In genomic region chr1:6298940-6299465, GRCh38 we compare ENCODE assay signal across 22 cellular contexts. TPM values are rescaled to one million over a fixed set of nuclear protein-coding genes. Genes with fewer than 3 reads are reported as not detected.
"Had no signal": no experiment of that assay in that cellular context is flagged by ENCODE, and none has a peak within 500 bp of the region (broad histone marks: within the 10 kb centered on the region; RNA-seq: fewer than 3 reads in every experiment).

No MANE protein-coding gene starts in this region.

- H3K27ac Mint-ChIP-seq: activated CD4-positive, alpha-beta T cell treated with anti-CD3 and anti-CD28 coated beads, Interleukin-2, amount 10 ng/mL, durations not matched to agents 24 days and 14 days; activated CD8-positive, alpha-beta T cell treated with anti-CD3 and anti-CD28 coated beads for 36 hours; activated naive CD4-positive, alpha-beta T cell treated with anti-CD3 and anti-CD28 coated beads for 36 hours had no signal

- H3K4me3 ChIP-seq: colonic mucosa, gastrocnemius medialis, heart left ventricle, left ventricle myocardium inferior, sigmoid colon, thyroid gland had no signal

- H3K4me1 Mint-ChIP-seq: activated CD4-positive, alpha-beta T cell treated with anti-CD3 and anti-CD28 coated beads, Interleukin-2, amount 10 ng/mL, durations not matched to agents 24 days and 14 days; naive B cell had no signal

- H3K36me3 ChIP-seq: colonic mucosa, gastrocnemius medialis, left ventricle myocardium inferior, thyroid gland had no signal

- H3K27me3 Mint-ChIP-seq: activated CD4-positive, alpha-beta T cell treated with anti-CD3 and anti-CD28 coated beads, Interleukin-2, amount 10 ng/mL, durations not matched to agents 24 days and 14 days; activated CD8-positive, alpha-beta T cell treated with anti-CD3 and anti-CD28 coated beads for 36 hours; central memory CD8-positive, alpha-beta T cell; naive B cell had no signal

- H3K4me1 ChIP-seq: colonic mucosa, sigmoid colon, thyroid gland had no signal

- DNase-seq: activated CD4-positive, alpha-beta T cell treated with anti-CD3 and anti-CD28 coated beads, Interleukin-2, amount 10 ng/mL, durations not matched to agents 24 days and 14 days; activated CD8-positive, alpha-beta T cell treated with anti-CD3 and anti-CD28 coated beads for 36 hours; activated naive CD4-positive, alpha-beta T cell treated with anti-CD3 and anti-CD28 coated beads for 36 hours; activated T-cell treated with anti-CD3 and anti-CD28 coated beads, Interleukin-2, amount 50 U/mL, for 1 hour; colonic mucosa; gastrocnemius medialis; heart left ventricle; left ventricle myocardium inferior; mammary epithelial cell; naive B cell; sigmoid colon; stimulated activated CD4-positive, alpha-beta T cell treated with anti-CD3 and anti-CD28 coated beads, Interleukin-2, amount 100 ng/mL, for 24 hours; stimulated activated naive CD4-positive, alpha-beta T cell treated with Interleukin-2 at 50 U/mL for 16 hours; T-helper 1 cell; T-helper 9 cell; thyroid gland had no signal

- H3K27me3 ChIP-seq: colonic mucosa, gastrocnemius medialis, heart left ventricle, sigmoid colon, thyroid gland had no signal

- ATAC-seq: activated CD8-positive, alpha-beta T cell treated with anti-CD3 and anti-CD28 coated beads for 36 hours; gastrocnemius medialis; heart left ventricle had no signal

- H3K36me3 Mint-ChIP-seq: naive B cell had no signal

- H3K27ac ChIP-seq: colonic mucosa, gastrocnemius medialis, heart left ventricle, left ventricle myocardium inferior, parathyroid adenoma, sigmoid colon, thyroid gland had no signal

- H3K9me3 ChIP-seq: colonic mucosa, gastrocnemius medialis, heart left ventricle, left ventricle myocardium inferior, sigmoid colon, thyroid gland had no signal

- H3K9me3 Mint-ChIP-seq: activated CD4-positive, alpha-beta T cell treated with anti-CD3 and anti-CD28 coated beads, Interleukin-2, amount 10 ng/mL, durations not matched to agents 24 days and 14 days; activated CD8-positive, alpha-beta T cell treated with anti-CD3 and anti-CD28 coated beads for 36 hours; activated naive CD4-positive, alpha-beta T cell treated with anti-CD3 and anti-CD28 coated beads for 36 hours; central memory CD8-positive, alpha-beta T cell; naive B cell had no signal

- H3K4me3 Mint-ChIP-seq: activated CD4-positive, alpha-beta T cell treated with anti-CD3 and anti-CD28 coated beads, Interleukin-2, amount 10 ng/mL, durations not matched to agents 24 days and 14 days; activated CD8-positive, alpha-beta T cell treated with anti-CD3 and anti-CD28 coated beads for 36 hours; activated naive CD4-positive, alpha-beta T cell treated with anti-CD3 and anti-CD28 coated beads for 36 hours; central memory CD8-positive, alpha-beta T cell had no signal

RNA-seq across cellular contexts. Expression of gene HES3, which starts 55.0 kb away (rescaled TPM):
- total RNA-seq: activated CD4-positive, alpha-beta T cell treated with anti-CD3 and anti-CD28 coated beads, Interleukin-2, amount 10 ng/mL, durations not matched to agents 24 days and 14 days; activated CD8-positive, alpha-beta T cell treated with anti-CD3 and anti-CD28 coated beads for 36 hours; activated naive CD4-positive, alpha-beta T cell treated with anti-CD3 and anti-CD28 coated beads for 36 hours; colonic mucosa; gastrocnemius medialis; heart left ventricle; kidney epithelial cell; left ventricle myocardium inferior; mammary epithelial cell; sigmoid colon; subcutaneous adipose tissue; thyroid gland; urinary bladder had no signal
- polyA plus RNA-seq: esophagus, heart left ventricle, mammary epithelial cell, sigmoid colon, urinary bladder had no signal
